ENCODE assay signal across 8 cellular contexts in genomic region chr19:40284501-40285352, GRCh38.
DNase-seq lines count a peak whose midpoint lies in the region; ATAC-seq and TF ChIP-seq lines count a peak whose summit lies in the region.

AKT2 (minus strand) TSS chr19:40285345; CDS start chr19:40265267, 20,078 bp downstream.

- H3K9me3 ChIP-seq in muscle layer of colon (ENCODE audit: low read length): no peaks in the 10 kb centered on the region

- H3K4me3 ChIP-seq in epithelial cell of esophagus (ENCODE audit: low read length) (peak within 1 kb of the TSS; percentile 80), muscle layer of colon (ENCODE audit: low read depth in 1 of 2, low read length in 2 of 2) (peak within 1 kb of the TSS; percentile 82 to 87)

- no peaks in the 10 kb centered on the region for H3K27me3 ChIP-seq in muscle layer of colon (ENCODE audit: control insufficient read depth in 1 of 2, insufficient read depth in 2 of 2, low read length in 2 of 2)

- peak within 1 kb of the TSS; percentile 99 for H3K27ac ChIP-seq in muscle layer of colon (ENCODE audit: low read depth, low read length)

- DNase-seq in NCI-H2171 (lab: John Stamatoyannopoulos, UW) (peak; percentile 73), NCI-H2171 treated with DMSO at 0.1 percent for 48 hours (lab: John Stamatoyannopoulos, UW) (no peak), NCI-H82 treated with DMSO at 0.1 percent for 48 hours (lab: John Stamatoyannopoulos, UW; ENCODE audit: unreplicated experiment) (peak; percentile 57), epithelial cell of esophagus (ENCODE audit: low read depth) (no peak)
- peak; percentile 69 for DNase-seq in activated CD8-positive, alpha-beta memory T cell treated with anti-CD3 and anti-CD28 coated beads, Interleukin-2, amount 50 U/mL, for 1 hour (ENCODE audit: extremely low read depth)
- peak; percentile 43 to 49 for DNase-seq in stimulated activated CD8-positive, alpha-beta memory T cell treated with anti-CD3 and anti-CD28 coated beads, Interleukin-7, amount 100 ng/mL, for 1 hour (ENCODE audit: low read depth in 2 of 2)

- TF ChIP-seq CTCF in epithelial cell of esophagus (IDR thresholded peaks at IDR 0.05; ENCODE audit: insufficient read depth, low read depth, low read length, missing control alignments): no peak

- peaks cover 47% of the 10 kb centered on the region for H3K4me1 ChIP-seq in muscle layer of colon (ENCODE audit: insufficient read depth, low read length)

- H3K9ac ChIP-seq in muscle layer of colon (ENCODE audit: low read length): peak within 1 kb of the TSS; percentile 74

- ATAC-seq in HG02973 (IDR thresholded peaks at IDR 0.05; ENCODE audit: unreplicated experiment): peak; percentile 14

- H3K36me3 ChIP-seq in muscle layer of colon (ENCODE audit: insufficient read depth, low read length): peaks cover 9% of the 10 kb centered on the region

Comparison
In these comparisons a context has a peak if more than half of its experiments do, and no peak if none do; other contexts are left out.
1. DNase-seq: peak in NCI-H2171 (single experiment), NCI-H82 treated with DMSO at 0.1 percent for 48 hours (single experiment), activated CD8-positive, alpha-beta memory T cell treated with anti-CD3 and anti-CD28 coated beads, Interleukin-2, amount 50 U/mL, for 1 hour (single experiment) and stimulated activated CD8-positive, alpha-beta memory T cell treated with anti-CD3 and anti-CD28 coated beads, Interleukin-7, amount 100 ng/mL, for 1 hour (2 of 2); none in NCI-H2171 treated with DMSO at 0.1 percent for 48 hours (single experiment) and epithelial cell of esophagus (single experiment).